In the genomic region with DNA sequence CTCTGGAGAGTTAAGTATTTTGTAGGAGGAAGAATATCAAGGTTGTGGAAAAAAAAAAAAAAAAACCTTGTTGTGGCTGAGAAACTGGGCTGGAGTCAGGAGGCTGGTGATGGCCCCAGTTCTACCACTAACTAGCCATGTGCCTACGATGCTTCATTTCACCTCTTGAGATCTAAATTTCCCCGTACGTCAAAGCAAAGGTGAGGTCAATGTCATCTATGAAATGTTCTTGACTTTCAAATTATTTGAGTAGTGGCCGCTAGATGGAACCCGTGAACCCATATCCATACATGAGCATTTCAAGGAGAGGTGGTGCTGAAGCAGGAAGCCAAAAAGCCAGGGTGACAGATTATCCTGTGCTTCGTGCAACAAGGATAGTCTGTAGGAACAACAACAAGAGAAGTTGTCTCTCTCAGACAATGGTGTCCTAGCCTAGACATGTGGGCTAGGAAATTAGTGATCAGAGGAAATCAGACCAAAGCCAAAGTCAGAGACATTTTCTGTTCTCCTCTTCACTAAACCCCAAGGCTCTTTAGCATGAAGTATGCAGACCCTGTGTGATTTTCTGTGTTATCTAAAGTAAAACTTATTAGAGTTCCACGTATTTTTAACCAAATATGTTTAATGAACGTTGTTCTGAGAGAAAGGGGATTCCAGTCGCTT, we compare ENCODE assay signal across 8 cellular contexts.
DNase-seq lines count a peak whose midpoint lies in the region; ATAC-seq lines count a peak whose summit lies in the region.

No MANE protein-coding gene starts in this region.

- H3K36me3 Mint-ChIP-seq in CD4-positive, alpha-beta memory T cell, result no peaks in the 10 kb centered on the region
- no peaks in the 10 kb centered on the region for H3K36me3 Mint-ChIP-seq in activated CD4-positive, alpha-beta memory T cell treated with anti-CD3 and anti-CD28 coated beads for 36 hours

- peak overlapping the region in 3 of 7 donors; percentile 2 to 85 (median 17) for H3K27ac Mint-ChIP-seq in CD4-positive, alpha-beta memory T cell
- peak overlapping the region; percentile 47 for H3K27ac Mint-ChIP-seq in activated CD4-positive, alpha-beta memory T cell treated with anti-CD3 and anti-CD28 coated beads for 36 hours

- no peak overlapping the region for H2BK15ac ChIP-seq in neuronal stem cell (ENCODE audit: low read length)

- intact Hi-C loops in CD4-positive, alpha-beta memory T cell (cut with micrococcal nuclease), result loop anchor here (1.0 kb wide), 3 partner anchors 8 to 773 kb away; no protein-coding TSS in a partner anchor
- intact Hi-C loops in activated CD4-positive, alpha-beta memory T cell treated with anti-CD3 and anti-CD28 coated beads for 36 hours (cut with micrococcal nuclease), result loop anchor here (1.0 to 10.0 kb wide), 4 partner anchors 22 to 781 kb away; no protein-coding TSS in a partner anchor

- no CpG with 5 or more reads among the region's 9 CpGs for WGBS in neuronal stem cell (ENCODE audit: extremely low coverage in 2 of 2, insufficient read length in 2 of 2, insufficient replicate concordance in 1 of 2), 2 donors

- no peaks in the 10 kb centered on the region for H3K27me3 ChIP-seq in CD4-positive, alpha-beta memory T cell (ENCODE audit: insufficient read depth, low read length)
- H3K27me3 ChIP-seq in neuronal stem cell (ENCODE audit: control insufficient read depth in 3 of 3, insufficient read depth in 3 of 3, low read depth in 1 of 3, low read length in 3 of 3), result peaks cover 0 to 12% (median 0%) of the 10 kb centered on the region in 3 experiments

- H2BK12ac ChIP-seq in neuronal stem cell (ENCODE audit: low read length), result no peak overlapping the region

- H3K4me3 Mint-ChIP-seq in CD4-positive, alpha-beta memory T cell, result peak overlapping the region in 4 of 8 donors; percentile 0 to 57 (median 50)
- H3K4me3 Mint-ChIP-seq in activated CD4-positive, alpha-beta memory T cell treated with anti-CD3 and anti-CD28 coated beads for 36 hours, result no peak overlapping the region

- no peaks in the 10 kb centered on the region for H3K79me1 ChIP-seq in neuronal stem cell (ENCODE audit: low read depth, low read length)

- H3K18ac ChIP-seq in neuronal stem cell (ENCODE audit: low read length), result no peak overlapping the region

- H3K27ac ChIP-seq in CD4-positive, alpha-beta memory T cell (ENCODE audit: low read depth, low read length), result no peak overlapping the region
- no peak overlapping the region for H3K27ac ChIP-seq in neuronal stem cell (replicated peaks; ENCODE audit: low read length)

- peaks cover 24% of the 10 kb centered on the region for H3K4me1 ChIP-seq in CD4-positive, alpha-beta memory T cell (ENCODE audit: insufficient read depth, low read length)
- H3K4me1 ChIP-seq in neuronal stem cell (ENCODE audit: control insufficient read depth in 2 of 2, insufficient read depth in 1 of 2, low read depth in 1 of 2, low read length in 2 of 2), result peaks cover 0 to 5% of the 10 kb centered on the region in 2 donors

- no peak overlapping the region for H4K8ac ChIP-seq in neuronal stem cell (ENCODE audit: low read depth, low read length)

- no peak overlapping the region for H3K4me3 ChIP-seq in CD4-positive, alpha-beta memory T cell (ENCODE audit: low read length in 2 of 2)
- no peak overlapping the region for H3K4me3 ChIP-seq in neuronal stem cell (ENCODE audit: low read length in 2 of 2)

- no peak overlapping the region for H4K91ac ChIP-seq in neuronal stem cell (ENCODE audit: low read depth, low read length, poor library complexity)

- H2AK5ac ChIP-seq in neuronal stem cell (ENCODE audit: low read depth, low read length), result no peak overlapping the region

- no peak overlapping the region for H3K23ac ChIP-seq in neuronal stem cell (ENCODE audit: low read depth, low read length, poor library complexity)

- no peaks in the 10 kb centered on the region for H3K27me3 Mint-ChIP-seq in CD4-positive, alpha-beta memory T cell
- peaks cover 4% of the 10 kb centered on the region for H3K27me3 Mint-ChIP-seq in activated CD4-positive, alpha-beta memory T cell treated with anti-CD3 and anti-CD28 coated beads for 36 hours

- peak; percentile 53 to 68 (median 57) for DNase-seq in CD4-positive, alpha-beta memory T cell
- peak; percentile 61 for DNase-seq in NCI-H748 (lab: John Stamatoyannopoulos, UW; ENCODE audit: unreplicated experiment)
- peak; percentile 62 for DNase-seq in activated CD4-positive, alpha-beta memory T cell treated with anti-CD3 and anti-CD28 coated beads for 36 hours
- DNase-seq in fibroblast of gingiva (ENCODE audit: low read depth), result peak; percentile 38
- DNase-seq in neuronal stem cell (ENCODE audit: low spot score), result peak; percentile 9
- DNase-seq in NK-92 treated with Interleukin-12 subunit alpha and Interleukin-12 subunit beta, amount 100 ng/mL, for 24 hours (lab: John Stamatoyannopoulos, UW), result no peak

- H2BK5ac ChIP-seq in neuronal stem cell (ENCODE audit: low read length), result no peak overlapping the region

- H3K9ac ChIP-seq in neuronal stem cell (ENCODE audit: low read depth, low read length, poor library complexity), result no peak overlapping the region

- POLR2A ChIA-PET in CD4-positive, alpha-beta memory T cell (lab: Charles Lee; ENCODE audit: partially characterized antibody), result interaction anchor here (2.6 kb wide), 1 partner anchor 9 kb away, joined by 21 read pairs; no protein-coding TSS in a partner anchor
- POLR2A ChIA-PET in activated CD4-positive, alpha-beta memory T cell treated with anti-CD3 and anti-CD28 coated beads for 36 hours (lab: Charles Lee), result no interaction called here

- no peak overlapping the region for H3K4ac ChIP-seq in neuronal stem cell (ENCODE audit: low read length)

- no peak overlapping the region for H3K4me2 ChIP-seq in neuronal stem cell (ENCODE audit: insufficient read depth, low read length, poor library complexity, severe bottlenecking)

- ATAC-seq in GM18870 (IDR thresholded peaks at IDR 0.05; ENCODE audit: unreplicated experiment) (peak; percentile 63), HG03520 (IDR thresholded peaks at IDR 0.05; ENCODE audit: unreplicated experiment) (peak; percentile 64)

- no peak overlapping the region for H3K14ac ChIP-seq in neuronal stem cell (ENCODE audit: low read length)

- no peaks in the 10 kb centered on the region for H3K36me3 ChIP-seq in CD4-positive, alpha-beta memory T cell (ENCODE audit: insufficient read depth, low read length)
- H3K36me3 ChIP-seq in neuronal stem cell (replicated peaks in 1 of 2; ENCODE audit: control insufficient read depth in 2 of 2, insufficient read depth in 2 of 2, low read length in 2 of 2), result no peaks in the 10 kb centered on the region

- peaks cover 0 to 2% (median 0%) of the 10 kb centered on the region in 8 donors for H3K9me3 Mint-ChIP-seq in CD4-positive, alpha-beta memory T cell
- H3K9me3 Mint-ChIP-seq in activated CD4-positive, alpha-beta memory T cell treated with anti-CD3 and anti-CD28 coated beads for 36 hours, result no peaks in the 10 kb centered on the region

- H2BK120ac ChIP-seq in neuronal stem cell (ENCODE audit: low read depth, low read length), result no peak overlapping the region

- no peak overlapping the region for H2AFZ ChIP-seq in neuronal stem cell (ENCODE audit: low read length)

- peaks cover 19 to 32% (median 23%) of the 10 kb centered on the region in 4 donors for H3K4me1 Mint-ChIP-seq in CD4-positive, alpha-beta memory T cell
- H3K4me1 Mint-ChIP-seq in activated CD4-positive, alpha-beta memory T cell treated with anti-CD3 and anti-CD28 coated beads for 36 hours (ENCODE audit: low read depth), result peaks cover 23% of the 10 kb centered on the region

- no peaks in the 10 kb centered on the region for H3K9me3 ChIP-seq in CD4-positive, alpha-beta memory T cell (ENCODE audit: control insufficient read depth in 1 of 2, low read length in 2 of 2)
- no peaks in the 10 kb centered on the region for H3K9me3 ChIP-seq in neuronal stem cell (replicated peaks in 1 of 2; ENCODE audit: control insufficient read depth in 2 of 2, insufficient read depth in 1 of 2, low read depth in 1 of 2, low read length in 2 of 2)

- CTCF ChIA-PET in CD4-positive, alpha-beta memory T cell (lab: Charles Lee; ENCODE audit: partially characterized antibody), result interaction anchor here (0.8 to 4.9 kb wide), 6 partner anchors 9 to 30 kb away, joined by 3 to 30 read pairs (median 4); no protein-coding TSS in a partner anchor
- CTCF ChIA-PET in activated CD4-positive, alpha-beta memory T cell treated with anti-CD3 and anti-CD28 coated beads for 36 hours (lab: Charles Lee), result interaction anchor here (1.2 to 2.4 kb wide), 5 partner anchors 8 to 773 kb away, joined by 3 to 23 read pairs (median 4); no protein-coding TSS in a partner anchor
